ENCODE assay signal across 1 cellular context in the genomic region with DNA sequence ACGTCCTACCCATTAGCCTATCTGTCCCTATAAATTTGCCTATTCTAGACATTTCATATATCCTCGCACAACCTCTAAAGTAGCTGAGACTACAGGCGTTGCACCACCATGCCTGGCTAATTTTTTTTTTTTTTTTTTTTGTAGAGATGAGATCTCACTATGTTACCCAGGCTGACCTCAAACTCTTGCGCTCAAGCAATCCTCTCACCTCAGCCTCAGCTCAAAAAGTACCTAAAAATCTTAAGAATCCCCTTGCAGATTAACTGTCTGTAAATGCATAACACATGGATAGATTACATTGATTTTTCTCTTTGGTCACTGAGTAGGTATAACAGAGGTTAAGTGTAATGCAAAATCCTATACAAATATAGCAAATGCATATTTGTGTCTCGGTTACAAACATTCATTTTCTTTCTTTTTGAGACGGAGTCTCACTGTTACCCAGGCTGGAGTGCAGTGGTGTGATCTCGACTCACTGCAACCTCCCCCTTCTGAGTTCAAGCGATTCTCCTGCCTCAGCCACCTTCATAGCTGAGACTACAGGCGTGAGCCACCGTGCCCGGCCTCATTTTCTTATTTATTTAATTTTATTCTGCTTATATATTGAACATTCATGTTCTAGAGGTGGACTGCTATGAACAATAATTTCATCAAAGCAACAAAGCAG.
TF ChIP-seq lines count a peak whose summit lies in the region.

No MANE protein-coding gene starts in this region.

TF ChIP-seq in GM12878, 131 proteins besides CTCF, POLR2A, EP300 and RAD21:
- TF ChIP-seq SIX5 (IDR thresholded peaks at IDR 0.05; ENCODE audit: low read depth, low read length, severe bottlenecking) (no peak), RELB (IDR thresholded peaks at IDR 0.05; ENCODE audit: low read depth) (peak; percentile 40; the same call in 1 of the 2 replicates), EZH2 (IDR thresholded peaks at IDR 0.05; ENCODE audit: borderline replicate concordance, control insufficient read depth, low read depth, low read length) (no peak), MLLT1 (IDR thresholded peaks at IDR 0.05) (no peak), RUNX3 (IDR thresholded peaks at IDR 0.05; ENCODE audit: low read length) (0 out of 2 replicates have a peak, but pooled peaks have one; percentile 9), ZNF384 (IDR thresholded peaks at IDR 0.05; ENCODE audit: borderline replicate concordance, low read depth, low read length) (peak; percentile 77; the same call in 1 of the 2 replicates)
